In the genomic region with DNA sequence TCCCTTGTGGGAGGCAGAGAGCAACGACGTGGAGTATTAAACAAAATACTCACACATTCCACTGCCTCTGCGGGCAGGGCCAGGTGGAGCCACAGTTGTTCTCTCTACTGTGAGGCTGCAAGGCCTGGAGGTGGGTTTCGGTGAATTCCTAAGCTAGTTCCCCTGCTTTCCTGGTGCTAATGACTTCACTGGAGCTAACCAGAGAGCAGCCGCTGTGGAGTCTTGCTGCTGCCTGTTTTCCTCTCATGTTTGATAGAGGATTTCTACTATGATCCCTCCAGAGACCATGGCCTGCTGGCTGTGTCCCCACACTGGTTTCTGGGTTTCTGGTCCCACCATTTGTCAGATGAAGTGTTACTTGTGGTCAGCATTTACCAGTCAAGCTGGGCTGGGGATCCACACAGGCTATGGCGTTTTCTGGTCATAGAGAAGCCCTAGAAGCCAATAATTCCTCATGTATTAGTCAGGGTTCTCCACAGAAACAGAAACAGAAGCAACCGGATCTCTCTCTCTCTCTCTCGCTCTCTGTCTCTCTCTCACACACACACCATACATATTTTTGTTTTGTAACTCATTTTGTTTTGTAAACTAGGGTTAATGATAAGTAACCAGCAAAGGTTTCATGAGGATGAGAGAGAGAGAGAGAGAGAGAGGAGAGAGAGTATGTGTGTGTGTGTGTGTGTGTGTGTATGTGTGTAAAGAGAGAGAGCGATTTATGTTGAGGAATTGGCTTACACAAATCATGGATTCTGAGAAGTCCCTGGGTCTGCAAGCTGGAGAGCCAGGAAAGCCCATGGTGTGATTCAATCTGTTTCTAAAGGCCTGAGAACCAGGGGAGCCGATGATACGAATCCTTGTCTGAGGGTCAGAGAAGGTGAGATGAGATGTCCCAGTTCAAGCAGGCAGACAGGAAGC, we compare ENCODE assay signal across 11 cellular contexts.
DNase-seq lines count a peak whose midpoint lies in the region; ATAC-seq and TF ChIP-seq lines count a peak whose summit lies in the region.
"Had no signal": no experiment of that assay in that cellular context is flagged by ENCODE, and none has a peak within 500 bp of the region (broad histone marks: within the 10 kb centered on the region; RNA-seq: fewer than 3 reads in every experiment).

No MANE protein-coding gene starts in this region.

- in situ Hi-C loops in brain microvascular endothelial cell (cut with HindIII; ENCODE audit: low pct_ligation_motif_present, low sequenced_read_pairs) = no loop called here

- POLR2A ChIA-PET in HEK293 (lab: Yijun Ruan, JAX) = no interaction called here

- H3K27me3 ChIP-seq in brain microvascular endothelial cell (replicated peaks) (no peaks in the 10 kb centered on the region), thoracic aorta (replicated peaks; ENCODE audit: insufficient read depth) (no peaks in the 10 kb centered on the region)

- DNase-seq in brain microvascular endothelial cell (peak; percentile 82), kidney glomerular epithelial cell (lab: John Stamatoyannopoulos, UW) (peak; percentile 56), thoracic aorta (ENCODE audit: low spot score) (no peak), NCI-H69 (lab: John Stamatoyannopoulos, UW) (no peak), HK-2 (ENCODE audit: unreplicated experiment) (no peak), substantia nigra (lab: John Stamatoyannopoulos, UW) (no peak)
- DNase-seq: KG1, NCI-H748 treated with DMSO at 0.1 percent for 48 hours, T-helper 1 cell had no signal

- H3K36me3 ChIP-seq in HEK293 (ENCODE audit: control insufficient read depth in 2 of 2, insufficient read depth in 1 of 2, low read length in 2 of 2) (no peaks in the 10 kb centered on the region), brain microvascular endothelial cell (replicated peaks) (no peaks in the 10 kb centered on the region), thoracic aorta (no peaks in the 10 kb centered on the region)

- CTCF ChIA-PET in HEK293 (lab: Yijun Ruan, JAX) = interaction anchor here (0.6 kb wide), 1 partner anchor 62 kb away, joined by 3 read pairs; no protein-coding TSS in a partner anchor

- TF ChIP-seq CTCF in HEK293 (tag by site-specific recombination; IDR thresholded peaks at IDR 0.05) = no peak
- TF ChIP-seq CTCF in brain microvascular endothelial cell (IDR thresholded peaks at IDR 0.05; ENCODE audit: low read depth, low read length, missing control alignments) = no peak
- TF ChIP-seq CTCF in thoracic aorta (IDR thresholded peaks at IDR 0.05) = no peak

- H3K4me1 ChIP-seq in HEK293 (ENCODE audit: control insufficient read depth, insufficient read depth, low read length) = no peaks in the 10 kb centered on the region
- H3K4me1 ChIP-seq in thoracic aorta (ENCODE audit: control insufficient read depth in 1 of 2, low read depth in 2 of 2) = peaks cover 2 to 19% of the 10 kb centered on the region in 2 donors

- peak; percentile 44 for ATAC-seq in thoracic aorta (ENCODE audit: insufficient number of reproducible peaks, low FRiP score, low read depth)
- no peak for ATAC-seq in HG03442 (IDR thresholded peaks at IDR 0.05; ENCODE audit: unreplicated experiment)

- H3K27ac ChIP-seq in HEK293 (ENCODE audit: extremely low read depth, low read depth, low read length) = no peak overlapping the region
- peak overlapping the region; percentile 55 for H3K27ac ChIP-seq in brain microvascular endothelial cell
- H3K27ac ChIP-seq in thoracic aorta = peak overlapping the region in 1 of 2 donors; percentile 47
- H3K27ac ChIP-seq in substantia nigra (ENCODE audit: low read depth, low read length, poor library complexity, severe bottlenecking) = no peak overlapping the region

- no peaks in the 10 kb centered on the region for H3K9me3 ChIP-seq in HEK293 (ENCODE audit: control insufficient read depth, insufficient read depth, low read depth, low read length)
- H3K9me3 ChIP-seq in thoracic aorta = no peaks in the 10 kb centered on the region

- H3K4me3 ChIP-seq in HEK293 (ENCODE audit: low read depth, low read length) (no peak overlapping the region), brain microvascular endothelial cell (ENCODE audit: low read depth, low read length) (no peak overlapping the region), thoracic aorta (no peak overlapping the region)

TF ChIP-seq in HEK293, 187 proteins besides CTCF, POLR2A, EP300 and RAD21:
- no peak for TF ChIP-seq ZBTB26 (tag by site-specific recombination; optimal IDR thresholded peaks at IDR 0.05)
- no peak for TF ChIP-seq ZFP41 (tag by site-specific recombination; IDR thresholded peaks at IDR 0.05; ENCODE audit: borderline replicate concordance)
- no peak for TF ChIP-seq ZNF747 (tag by site-specific recombination; IDR thresholded peaks at IDR 0.05)
- TF ChIP-seq WT1 (tag by site-specific recombination; IDR thresholded peaks at IDR 0.05) = no peak
- peak; percentile 47; the same call in 1 of the 2 replicates for TF ChIP-seq ZNF596 (tag by site-specific recombination; IDR thresholded peaks at IDR 0.05)
- TF ChIP-seq SETDB1 (IDR thresholded peaks at IDR 0.05; ENCODE audit: insufficient read length, low read length) = no peak

Comparison
In these comparisons a context has a peak if more than half of its experiments do, and no peak if none do; other contexts are left out.
1. DNase-seq: peak in brain microvascular endothelial cell (single experiment) and kidney glomerular epithelial cell (single experiment); none in thoracic aorta (single experiment), NCI-H69 (single experiment), HK-2 (single experiment) and substantia nigra (0 of 49).